Comparison of ENCODE assay signal across 2 cellular contexts in genomic region chr6:2802521-2803060, GRCh38.
A peak's percentile ranks its signal among the peaks of the same experiment; 100 is the strongest.
TF ChIP-seq lines count a peak whose summit lies in the region.

No MANE protein-coding gene starts in this region.

TF ChIP-seq in HEK293, 187 proteins besides CTCF, POLR2A, EP300 and RAD21:
- no peak for TF ChIP-seq ZBTB48 (tag by site-specific recombination; IDR thresholded peaks at IDR 0.05)
- 0 out of 2 replicates have a peak, but pooled peaks have one; percentile 8 for TF ChIP-seq PBX3 (CRISPR knock-in tag; IDR thresholded peaks at IDR 0.05)

TF ChIP-seq in endothelial cell of umbilical vein, 7 proteins besides CTCF, POLR2A, EP300 and RAD21:
- no peak for TF ChIP-seq EZH2 (IDR thresholded peaks at IDR 0.05; ENCODE audit: borderline replicate concordance, low read depth, low read length, severe bottlenecking)
- TF ChIP-seq JUN (IDR thresholded peaks at IDR 0.05; ENCODE audit: borderline replicate concordance, insufficient read depth, insufficient read length, low read depth) = peak; percentile 14
- peak; percentile 38 for TF ChIP-seq POLR2AphosphoS5 (IDR thresholded peaks at IDR 0.05; ENCODE audit: insufficient read depth, low read depth, low read length)
